37 cellular contexts compared by ENCODE assay signal in genomic region chr20:62506791-62507190, GRCh38. TPM values are rescaled to one million over a fixed set of nuclear protein-coding genes. Genes with fewer than 3 reads are reported as not detected.
"Had no signal": no experiment of that assay in that cellular context is flagged by ENCODE, and none has a peak within 500 bp of the region (broad histone marks: within the 10 kb centered on the region; RNA-seq: fewer than 3 reads in every experiment).

No MANE protein-coding gene starts in this region.

- ATAC-seq: activated CD8-positive, alpha-beta T cell treated with anti-CD3 and anti-CD28 coated beads for 36 hours; activated naive CD4-positive, alpha-beta T cell treated with anti-CD3 and anti-CD28 coated beads, Interleukin-2, amount 50 U/mL, for 72 hours; activated T-cell treated with anti-CD3 and anti-CD28 coated beads, Interleukin-2, amount 50 U/mL, for 4 hours; activated T-cell treated with anti-CD3 and anti-CD28 coated beads, Interleukin-2, amount 50 U/mL, for 72 hours; activated T-helper 17 cell treated with anti-CD3 and anti-CD28 coated beads, Interleukin-2, amount 50 U/mL, for 72 hours; body of pancreas had no signal

- H3K27me3 ChIP-seq: adrenal gland, body of pancreas had no signal

- H3K27me3 Mint-ChIP-seq: activated B cell treated with CpG ODN at 0.5 μM for 24 hours; activated CD4-positive, alpha-beta memory T cell treated with anti-CD3 and anti-CD28 coated beads for 36 hours; activated CD4-positive, alpha-beta T cell treated with anti-CD3 and anti-CD28 coated beads, Interleukin-2, amount 10 ng/mL, durations not matched to agents 24 days and 14 days; activated CD8-positive, alpha-beta T cell treated with anti-CD3 and anti-CD28 coated beads for 36 hours; activated naive CD8-positive, alpha-beta T cell treated with anti-CD3 and anti-CD28 coated beads for 36 hours; activated T-helper 17 cell treated with anti-CD3 and anti-CD28 coated beads, Interleukin-2, amount 50 U/mL, for 72 hours had no signal

- H3K9me3 Mint-ChIP-seq: activated CD4-positive, alpha-beta memory T cell treated with anti-CD3 and anti-CD28 coated beads for 36 hours; activated CD8-positive, alpha-beta T cell treated with anti-CD3 and anti-CD28 coated beads for 36 hours; activated T-cell treated with anti-CD3 and anti-CD28 coated beads, Interleukin-2, amount 50 U/mL, for 4 hours; activated T-helper 1 cell treated with anti-CD3 and anti-CD28 coated beads, Interleukin-12 subunit alpha, Interleukin-12 subunit beta, Interleukin-2, Interleukin-4 antibody, amounts not matched to agents 30 ng/mL and 10 ng/mL and 1 ng/mL, durations not matched to agents 14 hours and 24 hours and 36 hours; activated T-helper 17 cell treated with anti-CD3 and anti-CD28 coated beads, Interleukin-2, amount 50 U/mL, for 72 hours; T-helper 2 cell treated with Interferon-gamma antibody and Interleukin-4, amounts not matched to agents 5 μg/mL and 100 μg/mL, for 36 hours had no signal

- DNase-seq: activated B cell treated with CpG ODN at 0.5 μM for 24 hours; activated CD4-positive, alpha-beta memory T cell treated with anti-CD3 and anti-CD28 coated beads for 36 hours; activated CD4-positive, alpha-beta T cell treated with anti-CD3 and anti-CD28 coated beads for 4 hours; activated CD4-positive, alpha-beta T cell treated with anti-CD3 and anti-CD28 coated beads, Interleukin-2, amount 10 ng/mL, durations not matched to agents 24 days and 14 days; activated CD4-positive, alpha-beta T cell treated with anti-CD3 and anti-CD28 coated beads, Interleukin-2, amount 50 U/mL, for 1 hour; activated CD4-positive, alpha-beta T cell treated with anti-CD3 and anti-CD28 coated beads, Interleukin-2, amount 50 U/mL, for 4 hours; activated CD4-positive, CD25-positive, alpha-beta regulatory T cell treated with anti-CD3 and anti-CD28 coated beads, Interleukin-2, amount 50 U/mL, for 72 hours; activated CD8-positive, alpha-beta memory T cell treated with anti-CD3 and anti-CD28 coated beads, Interleukin-2, amount 50 U/mL, for 4 hours; activated CD8-positive, alpha-beta T cell treated with anti-CD3 and anti-CD28 coated beads for 36 hours; activated effector memory CD4-positive, alpha-beta T cell treated with anti-CD3 and anti-CD28 coated beads, Interleukin-2, amount 50 U/mL, for 16 hours; activated gamma-delta T cell treated with Interleukin-2 at 50 U/mL for 16 hours; activated naive CD4-positive, alpha-beta T cell; activated naive CD4-positive, alpha-beta T cell treated with anti-CD3 and anti-CD28 coated beads for 36 hours; activated naive CD4-positive, alpha-beta T cell treated with anti-CD3 and anti-CD28 coated beads, Interleukin-2, amount 50 U/mL, for 16 hours; activated naive CD8-positive, alpha-beta T cell treated with anti-CD3 and anti-CD28 coated beads for 36 hours; activated T-cell treated with anti-CD3 and anti-CD28 coated beads for 4 hours; activated T-cell treated with anti-CD3 and anti-CD28 coated beads, Interleukin-2, amount 50 U/mL, for 1 hour; activated T-cell treated with anti-CD3 and anti-CD28 coated beads, Interleukin-2, amount 50 U/mL, for 4 hours; activated T-cell treated with anti-CD3 and anti-CD28 coated beads, Interleukin-2, amount 50 U/mL, for 72 hours; adrenal gland; amniotic stem cell; body of pancreas; brain microvascular endothelial cell; central memory CD4-positive, alpha-beta T cell; T-helper 1 cell; T-helper 2 cell; T-helper 9 cell had no signal

- H3K4me3 ChIP-seq: adrenal gland, body of pancreas, breast epithelium had no signal

- H3K36me3 ChIP-seq: adrenal gland, brain microvascular endothelial cell, breast epithelium had no signal

- H3K36me3 Mint-ChIP-seq: activated CD4-positive, alpha-beta memory T cell treated with anti-CD3 and anti-CD28 coated beads for 36 hours; activated naive CD4-positive, alpha-beta T cell treated with anti-CD3 and anti-CD28 coated beads, Interleukin-2, amount 50 U/mL, for 72 hours; activated naive CD8-positive, alpha-beta T cell treated with anti-CD3 and anti-CD28 coated beads for 36 hours had no signal

- H3K9me3 ChIP-seq: adrenal gland, body of pancreas, breast epithelium had no signal

- H3K4me1 ChIP-seq: adrenal gland, body of pancreas, breast epithelium had no signal

- H3K4me3 Mint-ChIP-seq: activated B cell treated with CpG ODN at 0.5 μM for 24 hours; activated CD4-positive, alpha-beta memory T cell treated with anti-CD3 and anti-CD28 coated beads for 36 hours; activated CD4-positive, alpha-beta T cell treated with anti-CD3 and anti-CD28 coated beads, Interleukin-2, amount 10 ng/mL, durations not matched to agents 24 days and 14 days; activated CD8-positive, alpha-beta T cell treated with anti-CD3 and anti-CD28 coated beads for 36 hours; activated naive CD4-positive, alpha-beta T cell treated with anti-CD3 and anti-CD28 coated beads for 36 hours; activated naive CD8-positive, alpha-beta T cell treated with anti-CD3 and anti-CD28 coated beads for 36 hours; activated T-cell treated with anti-CD3 and anti-CD28 coated beads, Interleukin-2, amount 50 U/mL, for 4 hours; activated T-cell treated with anti-CD3 and anti-CD28 coated beads, Interleukin-2, amount 50 U/mL, for 72 hours; activated T-helper 1 cell treated with anti-CD3 and anti-CD28 coated beads, Interleukin-12 subunit alpha, Interleukin-12 subunit beta, Interleukin-2, Interleukin-4 antibody, amounts not matched to agents 30 ng/mL and 10 ng/mL and 1 ng/mL, durations not matched to agents 14 hours and 24 hours and 36 hours; activated T-helper 17 cell treated with anti-CD3 and anti-CD28 coated beads, Interleukin-2, amount 50 U/mL, for 72 hours; T-helper 1 cell treated with Interleukin-12 subunit alpha and Interleukin-12 subunit beta and Interleukin-4 antibody, amounts not matched to agents 30 μg/mL and 1 μg/mL, for 36 hours; T-helper 2 cell treated with Interferon-gamma antibody and Interleukin-4, amounts not matched to agents 5 μg/mL and 100 μg/mL, for 36 hours had no signal

- H3K27ac ChIP-seq: adrenal gland, body of pancreas, brain microvascular endothelial cell, breast epithelium, VCaP had no signal

- H3K27ac Mint-ChIP-seq: activated B cell treated with CpG ODN at 0.5 μM for 24 hours; activated CD4-positive, alpha-beta memory T cell treated with anti-CD3 and anti-CD28 coated beads for 36 hours; activated CD4-positive, alpha-beta T cell treated with anti-CD3 and anti-CD28 coated beads, Interleukin-2, amount 10 ng/mL, durations not matched to agents 24 days and 14 days; activated CD8-positive, alpha-beta T cell treated with anti-CD3 and anti-CD28 coated beads for 36 hours; activated naive CD4-positive, alpha-beta T cell treated with anti-CD3 and anti-CD28 coated beads for 36 hours; activated naive CD4-positive, alpha-beta T cell treated with anti-CD3 and anti-CD28 coated beads, Interleukin-2, amount 50 U/mL, for 72 hours; activated naive CD8-positive, alpha-beta T cell treated with anti-CD3 and anti-CD28 coated beads for 36 hours; activated T-cell treated with anti-CD3 and anti-CD28 coated beads, Interleukin-2, amount 50 U/mL, for 72 hours; activated T-helper 1 cell treated with anti-CD3 and anti-CD28 coated beads, Interleukin-12 subunit alpha, Interleukin-12 subunit beta, Interleukin-2, Interleukin-4 antibody, amounts not matched to agents 30 ng/mL and 10 ng/mL and 1 ng/mL, durations not matched to agents 14 hours and 24 hours and 36 hours; activated T-helper 17 cell treated with anti-CD3 and anti-CD28 coated beads, Interleukin-2, amount 50 U/mL, for 72 hours; T-helper 1 cell treated with Interleukin-12 subunit alpha and Interleukin-12 subunit beta and Interleukin-4 antibody, amounts not matched to agents 30 μg/mL and 1 μg/mL, for 36 hours; T-helper 2 cell treated with Interferon-gamma antibody and Interleukin-4, amounts not matched to agents 5 μg/mL and 100 μg/mL, for 36 hours had no signal

RNA-seq across cellular contexts. Expression of gene GATA5, which starts 31.0 kb away (rescaled TPM):
- total RNA-seq: activated B cell treated with CpG ODN at 0.5 μM for 24 hours; activated CD4-positive, alpha-beta memory T cell treated with anti-CD3 and anti-CD28 coated beads for 36 hours; activated CD4-positive, alpha-beta T cell treated with anti-CD3 and anti-CD28 coated beads, Interleukin-2, amount 10 ng/mL, durations not matched to agents 24 days and 14 days; activated CD8-positive, alpha-beta memory T cell treated with anti-CD3 and anti-CD28 coated beads for 36 hours; activated CD8-positive, alpha-beta T cell treated with anti-CD3 and anti-CD28 coated beads for 36 hours; activated naive CD4-positive, alpha-beta T cell treated with anti-CD3 and anti-CD28 coated beads for 36 hours; activated naive CD4-positive, alpha-beta T cell treated with anti-CD3 and anti-CD28 coated beads, Interleukin-2, amount 50 U/mL, for 72 hours; activated naive CD8-positive, alpha-beta T cell treated with anti-CD3 and anti-CD28 coated beads for 36 hours; activated T-cell treated with anti-CD3 and anti-CD28 coated beads, Interleukin-2, amount 50 U/mL, for 4 hours; activated T-cell treated with anti-CD3 and anti-CD28 coated beads, Interleukin-2, amount 50 U/mL, for 72 hours; activated T-helper 1 cell treated with anti-CD3 and anti-CD28 coated beads, Interleukin-12 subunit alpha, Interleukin-12 subunit beta, Interleukin-2, Interleukin-4 antibody, amounts not matched to agents 30 ng/mL and 10 ng/mL and 1 ng/mL, durations not matched to agents 14 hours and 24 hours and 36 hours; activated T-helper 17 cell treated with anti-CD3 and anti-CD28 coated beads, Interleukin-2, amount 50 U/mL, for 72 hours; astrocyte; body of pancreas; cerebellum had no signal
